Comparison of ENCODE assay signal across 8 cellular contexts in genomic region chr4:44725166-44725565, GRCh38. TPM values are rescaled to one million over a fixed set of nuclear protein-coding genes. Genes with fewer than 3 reads are reported as not detected.
A peak's percentile ranks its signal among the peaks of the same experiment; 100 is the strongest.
DNase-seq lines count a peak whose midpoint lies in the region; ATAC-seq and TF ChIP-seq lines count a peak whose summit lies in the region.

No MANE protein-coding gene starts in this region.

- ATAC-seq in GM23338, result no peak
- ATAC-seq in GM21381 (IDR thresholded peaks at IDR 0.05; ENCODE audit: unreplicated experiment), result no peak
- no peak for ATAC-seq in GM18907 (IDR thresholded peaks at IDR 0.05; ENCODE audit: unreplicated experiment)

- no peaks in the 10 kb centered on the region for H3F3A ChIP-seq in GM23338 (replicated peaks; ENCODE audit: low read depth)

- no peaks in the 10 kb centered on the region for H3K36me3 Mint-ChIP-seq in GM23338 (ENCODE audit: low read depth)

- H3K36me3 ChIP-seq in GM23338 (ENCODE audit: insufficient read depth), result no peaks in the 10 kb centered on the region
- H3K36me3 ChIP-seq in SJCRH30, result no peaks in the 10 kb centered on the region
- no peaks in the 10 kb centered on the region for H3K36me3 ChIP-seq in fibroblast of lung (ENCODE audit: control insufficient read depth, insufficient read depth, low read length)

- no peak for TF ChIP-seq CTCF in GM23338 (conservative IDR thresholded peaks at IDR 0.05; ENCODE audit: low read depth in 2 of 2)
- no peak for TF ChIP-seq CTCF in fibroblast of lung (conservative IDR thresholded peaks at IDR 0.05 in 1 of 2, IDR thresholded peaks at IDR 0.05 in 1 of 2; ENCODE audit: low read depth in 1 of 2, low read length in 2 of 2)

- peak overlapping the region; percentile 94 for H2AFZ ChIP-seq in GM23338
- peak overlapping the region; percentile 98 for H2AFZ ChIP-seq in fibroblast of lung (ENCODE audit: low read length)

- peaks cover 17% of the 10 kb centered on the region; the same call in 2 of the 3 replicates for H3K4me1 Mint-ChIP-seq in GM23338

- H3K4me1 ChIP-seq in GM23338 (ENCODE audit: insufficient read depth), result peaks cover 7% of the 10 kb centered on the region
- no peaks in the 10 kb centered on the region for H3K4me1 ChIP-seq in SJCRH30
- H3K4me1 ChIP-seq in fibroblast of lung (ENCODE audit: control insufficient read depth, extremely low read depth, insufficient read depth, low read length), result no peaks in the 10 kb centered on the region

- no peak overlapping the region for H3K9ac ChIP-seq in fibroblast of lung (ENCODE audit: insufficient read depth, low read length)

- H3K27ac ChIP-seq in GM23338 (ENCODE audit: low read depth) (no peak overlapping the region), SJCRH30 (no peak overlapping the region), fibroblast of lung (ENCODE audit: insufficient read depth, low read length) (peak overlapping the region; percentile 11), skin epidermis (peak overlapping the region in 5 of 21 experiments; percentile 74 to 90 (median 88))

- H3K27me3 ChIP-seq in GM23338 (ENCODE audit: insufficient read depth) (peaks cover 19% of the 10 kb centered on the region), SJCRH30 (no peaks in the 10 kb centered on the region), fibroblast of lung (ENCODE audit: control insufficient read depth, insufficient read depth, low read length) (no peaks in the 10 kb centered on the region)

- peak overlapping the region; percentile 62 for H3K4me3 ChIP-seq in GM23338
- H3K4me3 ChIP-seq in SJCRH30, result peak overlapping the region; percentile 87
- peak overlapping the region; percentile 67 to 94 (median 84) for H3K4me3 ChIP-seq in fibroblast of lung (replicated peaks in 1 of 4; ENCODE audit: control extremely low read depth in 1 of 4, insufficient read depth in 1 of 4, low read depth in 3 of 4, low read length in 4 of 4)
- H3K4me3 ChIP-seq in skin epidermis, result peak overlapping the region in 6 of 7 experiments; percentile 67 to 91 (median 80)

- no peaks in the 10 kb centered on the region for H3K9me3 ChIP-seq in SJCRH30 (replicated peaks)
- no peaks in the 10 kb centered on the region for H3K9me3 ChIP-seq in fibroblast of lung (ENCODE audit: control insufficient read depth, insufficient read depth, low read depth, low read length)

- H3K27ac Mint-ChIP-seq in GM23338, result no peak overlapping the region

- H3K79me2 ChIP-seq in GM23338 (replicated peaks; ENCODE audit: insufficient read depth) (peaks cover 45% of the 10 kb centered on the region), fibroblast of lung (ENCODE audit: control insufficient read depth, insufficient read depth, low read length) (peaks cover 28% of the 10 kb centered on the region)

- DNase-seq in GM23338 (ENCODE audit: low spot score) (no peak), SJCRH30 (peak in 1 of 2 experiments; percentile 11), fibroblast of lung (ENCODE audit: low read depth in 2 of 2) (peak; percentile 9 to 10), mesenteric fat pad (ENCODE audit: low spot score) (no peak), NCI-H1694 treated with DMSO at 0.1 percent for 48 hours (lab: John Stamatoyannopoulos, UW) (no peak)

- no peaks in the 10 kb centered on the region; the same call in 2 of the 3 replicates for H3K9me3 Mint-ChIP-seq in GM23338

- peak overlapping the region; percentile 93 for H3K4me3 Mint-ChIP-seq in GM23338

- H3K4me2 ChIP-seq in GM23338 (peak overlapping the region; percentile 84), fibroblast of lung (ENCODE audit: extremely low read depth, insufficient read depth, low read length) (peak overlapping the region; percentile 89)

- H4K20me1 ChIP-seq in GM23338 (replicated peaks; ENCODE audit: insufficient read depth), result no peaks in the 10 kb centered on the region; the same call in 1 of the 2 replicates
- no peaks in the 10 kb centered on the region for H4K20me1 ChIP-seq in fibroblast of lung (ENCODE audit: control insufficient read depth, extremely low read depth, insufficient read depth, low read length)

- H3K9me2 ChIP-seq in GM23338 (ENCODE audit: insufficient read depth), result no peaks in the 10 kb centered on the region

- H3K27me3 Mint-ChIP-seq in GM23338 (ENCODE audit: insufficient read depth, low read depth, poor library complexity), result peaks cover 6% of the 10 kb centered on the region

TF ChIP-seq in GM23338, 12 proteins besides CTCF, POLR2A, EP300 and RAD21:
- no peak for TF ChIP-seq NANOG (IDR thresholded peaks at IDR 0.05; ENCODE audit: borderline replicate concordance)

RNA-seq across cellular contexts. Expression of gene GNPDA2, which starts 1.2 kb away (rescaled TPM):
- total RNA-seq in GM23338 (2014; rRNA removed; shearing (Covaris generic)), result 5.4 and 7.7 TPM in 2 replicates
- polyA plus RNA-seq in GM23338 (2016; fragmentation: Nextera tagmentation; extraction: Ambion mirVana) (6.4 and 6.6 TPM in 2 replicates), fibroblast of lung (22.0 and 31.6 TPM in 2 replicates)
- total RNA-seq in SJCRH30 (2014; rRNA removed; shearing (Covaris generic)), result 28.2 and 31.1 TPM in 2 replicates
- total RNA-seq in fibroblast of lung (16.4 and 23.1 TPM in 2 replicates), mesenteric fat pad (12.2 TPM)
- 15.7 and 22.3 TPM in 2 replicates for polyA plus RNA-seq in fibroblast of lung (2012)
- polyA minus RNA-seq in fibroblast of lung (ENCODE audit: low replicate concordance), result 3.6 and 5.6 TPM in 2 replicates

RNA-seq across cellular contexts. Expression of gene GUF1, which starts 46.9 kb away (rescaled TPM):
- total RNA-seq in GM23338 (2014; rRNA removed; shearing (Covaris generic)), result 37.9 and 39.9 TPM in 2 replicates
- polyA plus RNA-seq in GM23338 (2016; fragmentation: Nextera tagmentation; extraction: Ambion mirVana) (9.3 and 15.4 TPM in 2 replicates), fibroblast of lung (18.3 and 20.9 TPM in 2 replicates)
- 41.8 and 44.5 TPM in 2 replicates for total RNA-seq in SJCRH30 (2014; rRNA removed; shearing (Covaris generic))
- total RNA-seq in fibroblast of lung (12.1 and 13.9 TPM in 2 replicates), mesenteric fat pad (11.9 TPM)
- 10.3 and 12.5 TPM in 2 replicates for polyA plus RNA-seq in fibroblast of lung (2012)
- 4.4 and 5.6 TPM in 2 replicates for polyA minus RNA-seq in fibroblast of lung (ENCODE audit: low replicate concordance)

Comparison
In these comparisons a context has a peak if more than half of its experiments do, and no peak if none do; other contexts are left out.
1. DNase-seq: peak in fibroblast of lung (2 of 2); none in GM23338 (single experiment), mesenteric fat pad (single experiment) and NCI-H1694 treated with DMSO at 0.1 percent for 48 hours (single experiment).
2. Peak in every context shown above with its lines, with median percentiles within 50 percentile points of each other: H3K4me3 ChIP-seq.